ENCODE assay signal across 23 cellular contexts in genomic region chr7:895451-896052, GRCh38.
"Had no signal": no experiment of that assay in that cellular context is flagged by ENCODE, and none has a peak within 500 bp of the region (broad histone marks: within the 10 kb centered on the region; RNA-seq: fewer than 3 reads in every experiment).

No MANE protein-coding gene starts in this region.

- H3K27me3 ChIP-seq: heart right ventricle, right atrium auricular region, tibial artery had no signal

- DNase-seq: activated B cell treated with CpG ODN at 0.5 μM for 24 hours; activated CD4-positive, alpha-beta T cell treated with anti-CD3 and anti-CD28 coated beads for 36 hours; activated CD4-positive, alpha-beta T cell treated with anti-CD3 and anti-CD28 coated beads, Interleukin-2, amount 50 U/mL, for 4 hours; activated CD8-positive, alpha-beta memory T cell treated with anti-CD3 and anti-CD28 coated beads for 24 hours; activated CD8-positive, alpha-beta memory T cell treated with anti-CD3 and anti-CD28 coated beads, Interleukin-2, amount 50 U/mL, for 4 hours; activated naive CD4-positive, alpha-beta T cell treated with Interleukin-2 at 50 U/mL for 16 hours; activated naive CD8-positive, alpha-beta T cell treated with anti-CD3 and anti-CD28 coated beads for 36 hours; activated T-cell treated with anti-CD3 and anti-CD28 coated beads, Interleukin-2, amount 50 U/mL, for 48 hours; cerebellar nuclear complex; cortex of kidney; islet precursor cell; lower lobe of right lung; naive thymus-derived CD4-positive, alpha-beta T cell; stimulated activated CD4-positive, alpha-beta T cell treated with anti-CD3 and anti-CD28 coated beads, Interleukin-12 subunit alpha, Interleukin-12 subunit beta, amount 100 ng/mL, for 4 hours; stimulated activated CD4-positive, alpha-beta T cell treated with anti-CD3 and anti-CD28 coated beads, Interleukin-4, amount 100 ng/mL, for 4 hours; stimulated activated naive CD8-positive, alpha-beta T cell treated with anti-CD3 and anti-CD28 coated beads, Interleukin-15, amount 100 ng/mL, for 72 hours; T1000; tibial artery had no signal

- ATAC-seq: activated CD4-positive, alpha-beta T cell treated with anti-CD3 and anti-CD28 coated beads for 36 hours; heart right ventricle; lower lobe of right lung; naive thymus-derived CD4-positive, alpha-beta T cell; stimulated activated naive CD8-positive, alpha-beta T cell treated with anti-CD3 and anti-CD28 coated beads, Interleukin-15, amount 100 ng/mL, for 72 hours had no signal

- FAIRE-seq: bronchial epithelial cell had no signal

- H3K4me3 ChIP-seq: heart right ventricle, lower lobe of right lung, prostate gland, right atrium auricular region, tibial artery had no signal

- H3K9me3 ChIP-seq: heart right ventricle, lower lobe of right lung, prostate gland, right atrium auricular region, tibial artery had no signal

- H3K4me1 ChIP-seq: prostate gland had no signal

- H3K27ac ChIP-seq: epithelial cell of prostate, heart right ventricle, lower lobe of right lung, prostate gland, right atrium auricular region, tibial artery had no signal
